Comparison of ENCODE assay signal across 13 cellular contexts in the genomic region with DNA sequence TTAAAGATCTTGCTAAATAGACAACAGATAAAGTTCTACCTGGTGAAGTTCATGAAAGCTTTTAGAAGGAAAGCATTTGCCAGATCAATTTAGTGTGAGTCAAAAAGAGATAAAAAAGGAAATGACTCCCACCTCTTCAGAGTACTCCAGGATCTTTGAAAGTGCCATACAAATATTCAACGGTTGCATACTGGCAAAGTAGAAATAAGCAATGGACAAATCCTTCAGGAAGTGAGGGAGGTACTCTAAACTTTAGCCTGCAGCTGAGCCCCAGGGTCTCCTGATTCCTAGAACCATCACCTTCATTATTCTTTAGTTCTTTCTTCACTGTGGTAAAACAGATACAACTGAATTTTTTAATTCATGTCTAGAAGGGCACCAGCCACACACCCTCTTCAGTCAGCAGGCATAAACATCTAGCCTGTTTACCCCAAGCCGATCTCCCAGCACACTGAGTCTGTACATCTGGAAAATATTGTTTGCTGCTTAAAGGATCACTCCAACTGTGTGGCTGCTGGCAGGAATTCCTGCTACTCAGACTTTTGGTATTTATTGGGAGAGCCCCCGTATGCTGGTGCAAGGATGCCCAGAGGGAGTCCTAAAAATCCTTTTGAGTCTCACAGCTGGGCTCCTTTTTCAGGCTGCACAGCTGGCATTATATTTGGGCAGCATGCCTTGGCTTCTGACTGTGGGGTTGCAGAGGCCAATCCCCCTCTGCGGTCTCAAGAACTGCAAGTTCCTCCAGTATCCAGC.
DNase-seq lines count a peak whose midpoint lies in the region; ATAC-seq and TF ChIP-seq lines count a peak whose summit lies in the region.
"Had no signal": no experiment of that assay in that cellular context is flagged by ENCODE, and none has a peak within 500 bp of the region (broad histone marks: within the 10 kb centered on the region; RNA-seq: fewer than 3 reads in every experiment).

No MANE protein-coding gene starts in this region.

- H3K4me1 ChIP-seq in right atrium auricular region, result no peaks in the 10 kb centered on the region
- H3K4me1 ChIP-seq: Peyer's patch had no signal

- DNase-seq in Right ventricle myocardium inferior (ENCODE audit: missing footprints) (no peak), right atrium auricular region (ENCODE audit: low spot score) (no peak), amniotic stem cell (lab: John Stamatoyannopoulos, UW) (peak; percentile 43), iPS-NIHi11 (ENCODE audit: low spot score) (peak; percentile 28), OCI-M1 (lab: John Stamatoyannopoulos, UW) (no peak), T-helper 9 cell (no peak), NCI-H774 (lab: John Stamatoyannopoulos, UW) (no peak)
- no peak for DNase-seq in activated CD4-positive, alpha-beta T cell treated with anti-CD3 and anti-CD28 coated beads for 48 hours
- DNase-seq: activated B cell treated with CpG ODN at 0.5 μM for 24 hours, NCI-H1694, Peyer's patch had no signal

- ATAC-seq in Right ventricle myocardium inferior, result peak; percentile 24
- ATAC-seq: natural killer cell treated with Interleukin-12 subunit alpha and Interleukin-12 subunit beta and Interleukin-15 and Interleukin-18, amount 100 ng/mL, for 72 hours had no signal

- intact Hi-C loops in Right ventricle myocardium inferior (cut with DNase I), result no loop called here

- H3K27me3 ChIP-seq in right atrium auricular region, result no peaks in the 10 kb centered on the region
- H3K27me3 ChIP-seq: Peyer's patch had no signal

- no peak overlapping the region for H3K27ac ChIP-seq in right atrium auricular region
- H3K27ac ChIP-seq: Peyer's patch had no signal

- H3K36me3 ChIP-seq in right atrium auricular region, result no peaks in the 10 kb centered on the region
- H3K36me3 ChIP-seq: Peyer's patch had no signal

- H3K9me3 ChIP-seq in right atrium auricular region, result no peaks in the 10 kb centered on the region
- H3K9me3 ChIP-seq: Peyer's patch had no signal

- TF ChIP-seq CTCF in right atrium auricular region (IDR thresholded peaks at IDR 0.05), result no peak

- H3K4me3 ChIP-seq in right atrium auricular region, result no peak overlapping the region
- H3K4me3 ChIP-seq: coronary artery, Peyer's patch had no signal

Comparison
In these comparisons a context has a peak if more than half of its experiments do, and no peak if none do; other contexts are left out.
1. DNase-seq: peak in amniotic stem cell (single experiment) and iPS-NIHi11 (single experiment); none in Right ventricle myocardium inferior (single experiment), right atrium auricular region (single experiment), OCI-M1 (single experiment), activated CD4-positive, alpha-beta T cell treated with anti-CD3 and anti-CD28 coated beads for 48 hours (single experiment), T-helper 9 cell (single experiment) and NCI-H774 (single experiment).